11 cellular contexts compared by ENCODE assay signal in the genomic region with DNA sequence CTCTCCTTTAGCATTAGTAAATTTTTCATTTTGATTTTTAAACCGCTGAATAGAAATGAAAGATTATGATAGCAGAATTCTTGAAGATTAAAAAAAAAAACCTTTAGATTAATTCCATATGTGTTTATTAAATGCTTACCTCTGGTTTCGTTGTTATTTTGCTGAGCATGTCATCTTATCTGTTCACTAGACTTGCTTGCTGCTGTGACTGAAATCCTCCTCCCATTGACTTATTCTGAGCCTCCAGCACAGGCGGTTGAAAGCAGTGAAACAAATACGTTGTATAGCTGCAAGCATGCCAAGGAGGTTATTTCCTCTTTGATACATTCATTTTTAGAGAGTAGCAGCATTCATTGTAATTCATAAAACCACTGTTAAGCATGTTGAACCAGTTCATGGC. TPM values are rescaled to one million over a fixed set of nuclear protein-coding genes. Genes with fewer than 3 reads are reported as not detected.
A peak's percentile ranks its signal among the peaks of the same experiment; 100 is the strongest.
DNase-seq lines count a peak whose midpoint lies in the region; ATAC-seq and TF ChIP-seq lines count a peak whose summit lies in the region.
"Had no signal": no experiment of that assay in that cellular context is flagged by ENCODE, and none has a peak within 500 bp of the region (broad histone marks: within the 10 kb centered on the region; RNA-seq: fewer than 3 reads in every experiment).

Gene HTR2B (minus strand): TSS at position 210 of the 400 bp plus-strand sequence. CDS start 1,278 bp downstream, outside the sequence.

- peak within 1 kb of the TSS; percentile 56 for H3K27ac Mint-ChIP-seq in activated naive CD4-positive, alpha-beta T cell treated with anti-CD3 and anti-CD28 coated beads, Interleukin-2, amount 50 U/mL, for 24 hours
- H3K27ac Mint-ChIP-seq in activated T-cell treated with anti-CD3 and anti-CD28 coated beads, Interleukin-2, amount 50 U/mL, for 72 hours, result peak within 1 kb of the TSS; percentile 89

- H3K27me3 Mint-ChIP-seq in activated naive CD4-positive, alpha-beta T cell treated with anti-CD3 and anti-CD28 coated beads, Interleukin-2, amount 50 U/mL, for 24 hours, result no peaks in the 10 kb centered on the region
- H3K27me3 Mint-ChIP-seq in activated T-cell treated with anti-CD3 and anti-CD28 coated beads, Interleukin-2, amount 50 U/mL, for 72 hours (ENCODE audit: low read depth), result no peaks in the 10 kb centered on the region

- H3K9me3 ChIP-seq in hepatocyte (ENCODE audit: low read depth), result no peaks in the 10 kb centered on the region
- H3K9me3 ChIP-seq in thymus (ENCODE audit: control insufficient read depth), result no peaks in the 10 kb centered on the region
- H3K9me3 ChIP-seq: esophagus squamous epithelium, suprapubic skin had no signal

- H3K4me3 Mint-ChIP-seq in activated naive CD4-positive, alpha-beta T cell treated with anti-CD3 and anti-CD28 coated beads, Interleukin-2, amount 50 U/mL, for 24 hours, result peak within 1 kb of the TSS; percentile 38
- H3K4me3 Mint-ChIP-seq in activated T-cell treated with anti-CD3 and anti-CD28 coated beads, Interleukin-2, amount 50 U/mL, for 72 hours, result peak within 1 kb of the TSS; percentile 3 to 58

- peaks cover 31% of the 10 kb centered on the region for H3K4me1 Mint-ChIP-seq in activated naive CD4-positive, alpha-beta T cell treated with anti-CD3 and anti-CD28 coated beads, Interleukin-2, amount 50 U/mL, for 24 hours
- peaks cover 21% of the 10 kb centered on the region for H3K4me1 Mint-ChIP-seq in activated T-cell treated with anti-CD3 and anti-CD28 coated beads, Interleukin-2, amount 50 U/mL, for 72 hours (ENCODE audit: low read depth)

- no peaks in the 10 kb centered on the region for H4K20me1 ChIP-seq in hepatocyte (ENCODE audit: insufficient read depth, poor library complexity, severe bottlenecking)

- H3K9me3 Mint-ChIP-seq in activated naive CD4-positive, alpha-beta T cell treated with anti-CD3 and anti-CD28 coated beads, Interleukin-2, amount 50 U/mL, for 24 hours, result no peaks in the 10 kb centered on the region
- H3K9me3 Mint-ChIP-seq in activated T-cell treated with anti-CD3 and anti-CD28 coated beads, Interleukin-2, amount 50 U/mL, for 72 hours, result no peaks in the 10 kb centered on the region

- H3K27ac ChIP-seq in hepatocyte, result peak within 1 kb of the TSS; percentile 37
- peak within 1 kb of the TSS; percentile 38 for H3K27ac ChIP-seq in thymus (ENCODE audit: low read depth)
- H3K27ac ChIP-seq: suprapubic skin had no signal

- H3K9me2 ChIP-seq in hepatocyte (replicated peaks; ENCODE audit: insufficient read depth), result no peaks in the 10 kb centered on the region

- H3K4me2 ChIP-seq in hepatocyte, result peak within 1 kb of the TSS; percentile 64

- H3K4me3 ChIP-seq in hepatocyte (no peak within 1 kb of the TSS), thymus (ENCODE audit: low read length) (no peak within 1 kb of the TSS)
- H3K4me3 ChIP-seq: suprapubic skin had no signal

- H3K79me2 ChIP-seq in hepatocyte, result peaks cover 30% of the 10 kb centered on the region

- H3K36me3 ChIP-seq in hepatocyte (replicated peaks; ENCODE audit: insufficient read depth, low read depth) (no peaks in the 10 kb centered on the region), thymus (ENCODE audit: control insufficient read depth, insufficient read depth) (no peaks in the 10 kb centered on the region)
- H3K36me3 ChIP-seq: esophagus squamous epithelium, suprapubic skin had no signal

- 36% methylated on average over 4 of the region's 4 CpGs for WGBS in hepatocyte (ENCODE audit: low lambda C conversion rate, missing lambda C conversion rate)
- 60% methylated on average over 4 of the region's 4 CpGs for WGBS in thymus

- no peak for TF ChIP-seq CTCF in hepatocyte (IDR thresholded peaks at IDR 0.05; ENCODE audit: poor library complexity)

- DNase-seq in activated naive CD4-positive, alpha-beta T cell treated with anti-CD3 and anti-CD28 coated beads, Interleukin-2, amount 50 U/mL, for 16 hours, result no peak
- DNase-seq in activated T-cell treated with anti-CD3 and anti-CD28 coated beads, Interleukin-2, amount 50 U/mL, for 72 hours, result peak; percentile 12 to 29
- DNase-seq in hepatocyte (ENCODE audit: low spot score) (no peak), KG1 (lab: John Stamatoyannopoulos, UW) (no peak), HuH-7 (ENCODE audit: low spot score) (no peak), AML-193 (lab: John Stamatoyannopoulos, UW) (no peak)
- DNase-seq: esophagus squamous epithelium had no signal

- H3K36me3 Mint-ChIP-seq in activated naive CD4-positive, alpha-beta T cell treated with anti-CD3 and anti-CD28 coated beads, Interleukin-2, amount 50 U/mL, for 24 hours, result peaks cover 3% of the 10 kb centered on the region
- H3K36me3 Mint-ChIP-seq in activated T-cell treated with anti-CD3 and anti-CD28 coated beads, Interleukin-2, amount 50 U/mL, for 72 hours (ENCODE audit: insufficient read depth in 2 of 2), result peaks cover 0 to 1% of the 10 kb centered on the region in 2 donors

- peak within 1 kb of the TSS; percentile 1 for H2AFZ ChIP-seq in hepatocyte

- H3K27me3 ChIP-seq in hepatocyte (no peaks in the 10 kb centered on the region), thymus (ENCODE audit: control insufficient read depth, insufficient read depth) (no peaks in the 10 kb centered on the region)
- H3K27me3 ChIP-seq: esophagus squamous epithelium, suprapubic skin had no signal

- peak; percentile 82 to 91 for ATAC-seq in activated T-cell treated with anti-CD3 and anti-CD28 coated beads, Interleukin-2, amount 50 U/mL, for 72 hours (replicated peaks in 1 of 2)

- H3K4me1 ChIP-seq in hepatocyte (ENCODE audit: insufficient read depth), result peaks cover 31% of the 10 kb centered on the region
- H3K4me1 ChIP-seq in thymus (ENCODE audit: control insufficient read depth, insufficient read depth, low read length), result no peaks in the 10 kb centered on the region

RNA-seq across cellular contexts. Expression of gene HTR2B, which starts in this region (rescaled TPM):
- total RNA-seq in activated T-cell treated with anti-CD3 and anti-CD28 coated beads, Interleukin-2, amount 50 U/mL, for 72 hours, result not detected
- 0.73 and 0.80 TPM in 2 replicates for total RNA-seq in hepatocyte
- polyA plus RNA-seq in hepatocyte, result 1.1 and 1.6 TPM in 2 replicates
- polyA plus RNA-seq in thymus, result 0.84 TPM
- total RNA-seq: NCI-H460, suprapubic skin had no signal

Comparison
In these comparisons a context has a peak if more than half of its experiments do, and no peak if none do; other contexts are left out.
1. Peak in DNase-seq and ATAC-seq in activated T-cell treated with anti-CD3 and anti-CD28 coated beads, Interleukin-2, amount 50 U/mL, for 72 hours; RNA of the gene not detected or under 1 TPM.